Comparison of ENCODE assay signal across 8 cellular contexts in the genomic region with DNA sequence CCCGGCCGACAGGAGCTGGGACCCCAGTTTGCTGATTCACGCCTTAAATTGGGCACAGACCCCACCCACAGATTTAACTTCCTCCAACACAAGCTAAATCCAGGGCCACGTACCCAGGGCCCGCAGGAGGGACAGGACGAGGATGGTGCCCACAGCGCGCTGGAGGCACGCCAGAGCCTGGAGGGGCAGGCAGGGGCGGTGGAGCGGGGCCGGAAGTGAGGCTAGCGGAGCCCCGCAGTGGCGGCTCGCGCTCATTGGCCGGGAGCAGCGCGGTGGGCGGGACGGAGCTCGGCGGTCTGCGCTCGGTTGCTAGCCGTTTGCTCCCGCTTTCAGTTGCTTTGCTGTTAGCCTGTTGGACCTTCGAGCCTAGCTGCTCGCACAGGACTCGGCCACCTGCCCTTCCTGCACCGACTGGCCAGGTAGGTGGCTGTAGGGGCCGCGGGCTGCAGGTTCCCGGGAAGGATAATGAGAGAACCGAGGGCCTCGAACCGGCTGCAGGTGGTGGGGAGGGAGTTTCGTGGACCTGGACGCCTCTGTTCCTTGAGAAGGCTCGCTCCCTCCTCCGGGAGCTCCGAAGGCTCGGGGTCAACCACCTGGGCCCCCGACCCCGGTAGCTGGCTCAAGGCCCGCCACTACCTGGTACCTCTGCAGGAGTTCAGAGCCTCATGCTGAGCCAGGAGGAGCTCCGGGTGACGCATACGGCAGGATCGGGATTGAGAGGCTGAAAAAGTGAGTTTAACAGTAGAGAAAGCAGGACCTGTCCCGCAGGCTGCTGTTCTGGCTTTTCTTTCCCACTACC. TPM values are rescaled to one million over a fixed set of nuclear protein-coding genes. Genes with fewer than 3 reads are reported as not detected.
DNase-seq lines count a peak whose midpoint lies in the region; ATAC-seq and TF ChIP-seq lines count a peak whose summit lies in the region.

A gene (plus strand): TSS at position 332 of the 799 bp plus-strand sequence. CDS start 8,212 bp downstream, outside the sequence.

- peaks cover 45% of the 10 kb centered on the region for H3K4me1 Mint-ChIP-seq in dendritic cell treated with granulocyte-macrophage colony-stimulating factor and Interleukin-4, amounts not matched to agents 40 ng/mL and 50 ng/mL, for 4 days (ENCODE audit: low read depth)

- no peaks in the 10 kb centered on the region for H3K27me3 ChIP-seq in BLaER1
- no peaks in the 10 kb centered on the region for H3K27me3 ChIP-seq in liver (ENCODE audit: control insufficient read depth in 4 of 4, insufficient read depth in 4 of 4, low read length in 3 of 4)

- H3K27ac ChIP-seq in BLaER1 = peak within 1 kb of the TSS; percentile 90
- H3K27ac ChIP-seq in liver (ENCODE audit: low read depth in 1 of 2, low read length in 2 of 2) = peak within 1 kb of the TSS; percentile 87 to 92

- peak within 1 kb of the TSS; percentile 96 for H3K4me3 Mint-ChIP-seq in dendritic cell treated with granulocyte-macrophage colony-stimulating factor and Interleukin-4, amounts not matched to agents 40 ng/mL and 50 ng/mL, for 4 days

- H3K36me3 Mint-ChIP-seq in dendritic cell treated with granulocyte-macrophage colony-stimulating factor and Interleukin-4, amounts not matched to agents 40 ng/mL and 50 ng/mL, for 4 days (ENCODE audit: low read depth) = peaks cover 13% of the 10 kb centered on the region

- no peaks in the 10 kb centered on the region for H3K9me3 Mint-ChIP-seq in dendritic cell treated with granulocyte-macrophage colony-stimulating factor and Interleukin-4, amounts not matched to agents 40 ng/mL and 50 ng/mL, for 4 days

- peak in 1 of 2 donors; percentile 46 for TF ChIP-seq RAD21 in liver (IDR thresholded peaks at IDR 0.05)

- peak within 1 kb of the TSS; percentile 90 for H3K27ac Mint-ChIP-seq in dendritic cell treated with granulocyte-macrophage colony-stimulating factor and Interleukin-4, amounts not matched to agents 40 ng/mL and 50 ng/mL, for 4 days

- peak; percentile 0 for TF ChIP-seq CTCF in liver (IDR thresholded peaks at IDR 0.05; ENCODE audit: low read depth, low read length, missing input control)

- no peaks in the 10 kb centered on the region for H3K27me3 Mint-ChIP-seq in dendritic cell treated with granulocyte-macrophage colony-stimulating factor and Interleukin-4, amounts not matched to agents 40 ng/mL and 50 ng/mL, for 4 days

- peak within 1 kb of the TSS; percentile 92 for H3K4me2 ChIP-seq in BLaER1

- H3K4me3 ChIP-seq in BLaER1 = peak within 1 kb of the TSS; percentile 89
- H3K4me3 ChIP-seq in liver (ENCODE audit: low read depth in 1 of 3, low read length in 3 of 3) = peak within 1 kb of the TSS; percentile 68 to 96 (median 80)

- H3K9ac ChIP-seq in BLaER1 (peak within 1 kb of the TSS; percentile 93), liver (ENCODE audit: low read depth in 1 of 2, low read length in 2 of 2) (peak within 1 kb of the TSS; percentile 91 to 96)

- ATAC-seq in HG03520 (IDR thresholded peaks at IDR 0.05; ENCODE audit: unreplicated experiment) = peak; percentile 77

- peaks cover 13% of the 10 kb centered on the region; the same call in 1 of the 2 replicates for H4K20me1 ChIP-seq in BLaER1

- H3K9me3 ChIP-seq in BLaER1 (no peaks in the 10 kb centered on the region), liver (ENCODE audit: control insufficient read depth in 4 of 4, low read length in 3 of 4) (no peaks in the 10 kb centered on the region)

- 0 out of 2 replicates have a peak, but pooled peaks cover 4% of the 10 kb centered on the region for H3K36me3 ChIP-seq in BLaER1
- no peaks in the 10 kb centered on the region for H3K36me3 ChIP-seq in liver (ENCODE audit: control insufficient read depth in 4 of 4, insufficient read depth in 3 of 4, low read depth in 1 of 4, low read length in 3 of 4)

- DNase-seq in GM19240 (ENCODE audit: insufficient read length, low spot score) (peak; percentile 93), NCI-H82 (lab: John Stamatoyannopoulos, UW) (peak; percentile 92)
- DNase-seq in activated CD4-positive, alpha-beta T cell treated with anti-CD3 and anti-CD28 coated beads, Interleukin-2, amount 50 U/mL, for 4 hours = peak; percentile 84
- peak; percentile 92 for DNase-seq in stimulated activated CD4-positive, alpha-beta T cell treated with anti-CD3 and anti-CD28 coated beads, Interleukin-4, amount 100 ng/mL, for 1 hour

- H3K4me1 ChIP-seq in BLaER1 (peaks cover 45% of the 10 kb centered on the region), liver (ENCODE audit: control insufficient read depth in 4 of 4, insufficient read depth in 4 of 4, low read length in 3 of 4) (peaks cover 0 to 23% (median 17%) of the 10 kb centered on the region in 4 donors)

- intact Hi-C loops in dendritic cell treated with granulocyte-macrophage colony-stimulating factor and Interleukin-4, amounts not matched to agents 40 ng/mL and 50 ng/mL, for 4 days (cut with micrococcal nuclease) = loop anchor here (1.0 to 2.0 kb wide), 2 partner anchors 19 to 54 kb away; no protein-coding TSS in a partner anchor

- under 1% methylated on average over 52 of the region's 52 CpGs for WGBS in liver

TF ChIP-seq in liver, 16 proteins besides CTCF, POLR2A, EP300 and RAD21:
- TF ChIP-seq GABPA (IDR thresholded peaks at IDR 0.05 in 1 of 2, conservative IDR thresholded peaks at IDR 0.05 in 1 of 2) (peak; percentile 37 to 86), RXRA (IDR thresholded peaks at IDR 0.05) (peak in 1 of 2 donors; percentile 37), SP1 (IDR thresholded peaks at IDR 0.05) (peak; percentile 65), HNF4A (conservative IDR thresholded peaks at IDR 0.05) (peak in 1 of 2 donors; percentile 51), NR2F2 (IDR thresholded peaks at IDR 0.05) (no peak), TAF1 (conservative IDR thresholded peaks at IDR 0.05) (peak; percentile 94)
- TF ChIP-seq, protein P1, sequence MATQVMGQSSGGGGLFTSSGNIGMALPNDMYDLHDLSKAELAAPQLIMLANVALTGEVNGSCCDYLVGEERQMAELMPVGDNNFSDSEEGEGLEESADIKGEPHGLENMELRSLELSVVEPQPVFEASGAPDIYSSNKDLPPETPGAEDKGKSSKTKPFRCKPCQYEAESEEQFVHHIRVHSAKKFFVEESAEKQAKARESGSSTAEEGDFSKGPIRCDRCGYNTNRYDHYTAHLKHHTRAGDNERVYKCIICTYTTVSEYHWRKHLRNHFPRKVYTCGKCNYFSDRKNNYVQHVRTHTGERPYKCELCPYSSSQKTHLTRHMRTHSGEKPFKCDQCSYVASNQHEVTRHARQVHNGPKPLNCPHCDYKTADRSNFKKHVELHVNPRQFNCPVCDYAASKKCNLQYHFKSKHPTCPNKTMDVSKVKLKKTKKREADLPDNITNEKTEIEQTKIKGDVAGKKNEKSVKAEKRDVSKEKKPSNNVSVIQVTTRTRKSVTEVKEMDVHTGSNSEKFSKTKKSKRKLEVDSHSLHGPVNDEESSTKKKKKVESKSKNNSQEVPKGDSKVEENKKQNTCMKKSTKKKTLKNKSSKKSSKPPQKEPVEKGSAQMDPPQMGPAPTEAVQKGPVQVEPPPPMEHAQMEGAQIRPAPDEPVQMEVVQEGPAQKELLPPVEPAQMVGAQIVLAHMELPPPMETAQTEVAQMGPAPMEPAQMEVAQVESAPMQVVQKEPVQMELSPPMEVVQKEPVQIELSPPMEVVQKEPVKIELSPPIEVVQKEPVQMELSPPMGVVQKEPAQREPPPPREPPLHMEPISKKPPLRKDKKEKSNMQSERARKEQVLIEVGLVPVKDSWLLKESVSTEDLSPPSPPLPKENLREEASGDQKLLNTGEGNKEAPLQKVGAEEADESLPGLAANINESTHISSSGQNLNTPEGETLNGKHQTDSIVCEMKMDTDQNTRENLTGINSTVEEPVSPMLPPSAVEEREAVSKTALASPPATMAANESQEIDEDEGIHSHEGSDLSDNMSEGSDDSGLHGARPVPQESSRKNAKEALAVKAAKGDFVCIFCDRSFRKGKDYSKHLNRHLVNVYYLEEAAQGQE (IDR thresholded peaks at IDR 0.05) = peak; percentile 85
- TF ChIP-seq, protein P2, sequence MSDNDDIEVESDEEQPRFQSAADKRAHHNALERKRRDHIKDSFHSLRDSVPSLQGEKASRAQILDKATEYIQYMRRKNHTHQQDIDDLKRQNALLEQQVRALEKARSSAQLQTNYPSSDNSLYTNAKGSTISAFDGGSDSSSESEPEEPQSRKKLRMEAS (IDR thresholded peaks at IDR 0.05) = no peak
- TF ChIP-seq, protein P3, sequence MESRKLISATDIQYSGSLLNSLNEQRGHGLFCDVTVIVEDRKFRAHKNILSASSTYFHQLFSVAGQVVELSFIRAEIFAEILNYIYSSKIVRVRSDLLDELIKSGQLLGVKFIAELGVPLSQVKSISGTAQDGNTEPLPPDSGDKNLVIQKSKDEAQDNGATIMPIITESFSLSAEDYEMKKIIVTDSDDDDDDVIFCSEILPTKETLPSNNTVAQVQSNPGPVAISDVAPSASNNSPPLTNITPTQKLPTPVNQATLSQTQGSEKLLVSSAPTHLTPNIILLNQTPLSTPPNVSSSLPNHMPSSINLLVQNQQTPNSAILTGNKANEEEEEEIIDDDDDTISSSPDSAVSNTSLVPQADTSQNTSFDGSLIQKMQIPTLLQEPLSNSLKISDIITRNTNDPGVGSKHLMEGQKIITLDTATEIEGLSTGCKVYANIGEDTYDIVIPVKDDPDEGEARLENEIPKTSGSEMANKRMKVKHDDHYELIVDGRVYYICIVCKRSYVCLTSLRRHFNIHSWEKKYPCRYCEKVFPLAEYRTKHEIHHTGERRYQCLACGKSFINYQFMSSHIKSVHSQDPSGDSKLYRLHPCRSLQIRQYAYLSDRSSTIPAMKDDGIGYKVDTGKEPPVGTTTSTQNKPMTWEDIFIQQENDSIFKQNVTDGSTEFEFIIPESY (IDR thresholded peaks at IDR 0.05) = no peak
TF ChIP-seq in liver: peak in this region for 6.

RNA-seq across cellular contexts. Expression of the gene that starts here (rescaled TPM):
- 10 to 100 TPM; 10.7 to 13.2 TPM for total RNA-seq in liver
- 1 to 10 TPM; 2.0 TPM for polyA plus RNA-seq in liver

Comparison
In these comparisons a context has a peak if more than half of its experiments do, and no peak if none do; other contexts are left out.
1. Peak in every context shown above with its lines: DNase-seq, ATAC-seq, H3K4me3 ChIP-seq and H3K27ac ChIP-seq.